1 cellular context compared by ENCODE assay signal in genomic region chr17:82098939-82099765, GRCh38.
A peak's percentile ranks its signal among the peaks of the same experiment; 100 is the strongest.
TF ChIP-seq lines count a peak whose summit lies in the region.

No MANE protein-coding gene starts in this region.

TF ChIP-seq in K562, 482 proteins besides CTCF, POLR2A, EP300 and RAD21 (continued from another document and continues in another):
- no peak for TF ChIP-seq THAP12 (CRISPR knock-in tag; IDR thresholded peaks at IDR 0.05)
- no peak for TF ChIP-seq E2F3 (CRISPR knock-in tag; IDR thresholded peaks at IDR 0.05)
- TF ChIP-seq HDAC1 (IDR thresholded peaks at IDR 0.05): peak in 1 of 2 experiments; percentile 68; a peak in 2 of 4 replicates
- TF ChIP-seq ZNF384 (IDR thresholded peaks at IDR 0.05; ENCODE audit: low read depth, low read length): no peak
- no peak for TF ChIP-seq PHF21A (IDR thresholded peaks at IDR 0.05; ENCODE audit: borderline replicate concordance, low read depth)
- peak; percentile 71 for TF ChIP-seq USF1 (CRISPR knock-in tag; IDR thresholded peaks at IDR 0.05)
- TF ChIP-seq HMGXB4 (CRISPR knock-in tag; IDR thresholded peaks at IDR 0.05): 0 out of 2 replicates have a peak, but pooled peaks have one; percentile 86
- TF ChIP-seq KLF1 (tag; IDR thresholded peaks at IDR 0.05): peak; percentile 18; the same call in 1 of the 2 replicates
- TF ChIP-seq CBFA2T2 (conservative IDR thresholded peaks at IDR 0.05): 0 out of 2 replicates have a peak, but pooled peaks have one; percentile 5
- TF ChIP-seq ZKSCAN8 (CRISPR knock-in tag; IDR thresholded peaks at IDR 0.05): 0 out of 2 replicates have a peak, but pooled peaks have one; percentile 54
- TF ChIP-seq ZBTB40 (IDR thresholded peaks at IDR 0.05): 0 out of 2 replicates have a peak, but pooled peaks have one; percentile 37
- peak; percentile 44; the same call in 1 of the 2 replicates for TF ChIP-seq ZBTB40 (CRISPR knock-in tag; IDR thresholded peaks at IDR 0.05)
- no peak for TF ChIP-seq ZNF175 (CRISPR knock-in tag; IDR thresholded peaks at IDR 0.05; ENCODE audit: low read depth)
- no peak for TF ChIP-seq BRF1 (IDR thresholded peaks at IDR 0.05; ENCODE audit: borderline replicate concordance, extremely low read depth, insufficient read length)
- TF ChIP-seq MED1 (CRISPR knock-in tag; IDR thresholded peaks at IDR 0.05; ENCODE audit: borderline replicate concordance): peak; percentile 65; the same call in 1 of the 2 replicates
- TF ChIP-seq HMG20A (CRISPR knock-in tag; conservative IDR thresholded peaks at IDR 0.05): no peak
- no peak for TF ChIP-seq HINFP (tag; conservative IDR thresholded peaks at IDR 0.05; ENCODE audit: low read depth)
- no peak for TF ChIP-seq PCBP2 (IDR thresholded peaks at IDR 0.05; ENCODE audit: low read depth, low read length, poor library complexity, severe bottlenecking)
- TF ChIP-seq GATAD2A (IDR thresholded peaks at IDR 0.05): peak; percentile 50; the same call in 1 of the 2 replicates
- peak; percentile 17 for TF ChIP-seq KDM5B (IDR thresholded peaks at IDR 0.05; ENCODE audit: insufficient replicate concordance, low read depth, low read length)
- 0 out of 2 replicates have a peak, but pooled peaks have one; percentile 11 for TF ChIP-seq ZNF57 (CRISPR knock-in tag; IDR thresholded peaks at IDR 0.05)
- TF ChIP-seq KLF6 (CRISPR knock-in tag; IDR thresholded peaks at IDR 0.05; ENCODE audit: borderline replicate concordance): peak; percentile 60; the same call in 1 of the 2 replicates
- peak in 1 of 2 experiments; percentile 14; a peak in 1 of 4 replicates for TF ChIP-seq FOXA3 (CRISPR knock-in tag; conservative IDR thresholded peaks at IDR 0.05 in 1 of 2, IDR thresholded peaks at IDR 0.05 in 1 of 2)
- no peak for TF ChIP-seq JUNB (CRISPR knock-in tag; conservative IDR thresholded peaks at IDR 0.05)
- TF ChIP-seq ZNF584 (CRISPR knock-in tag; IDR thresholded peaks at IDR 0.05; ENCODE audit: low read depth): peak; percentile 3; the same call in 1 of the 2 replicates
- TF ChIP-seq BACH1 (tag; IDR thresholded peaks at IDR 0.05): no peak
- TF ChIP-seq ZNF436 (CRISPR knock-in tag; IDR thresholded peaks at IDR 0.05): no peak
- TF ChIP-seq DEAF1 (CRISPR knock-in tag; IDR thresholded peaks at IDR 0.05): no peak
- peak; percentile 56 to 72; a peak in 3 of 4 replicates for TF ChIP-seq MAZ (CRISPR knock-in tag; conservative IDR thresholded peaks at IDR 0.05 in 1 of 2, IDR thresholded peaks at IDR 0.05 in 1 of 2)
- no peak for TF ChIP-seq NFIC (IDR thresholded peaks at IDR 0.05)
- no peak; the same call in none of the 2 replicates for TF ChIP-seq ZNF511 (CRISPR knock-in tag; IDR thresholded peaks at IDR 0.05)
- no peak for TF ChIP-seq ZNF75A (CRISPR knock-in tag; IDR thresholded peaks at IDR 0.05)
- TF ChIP-seq ZNF639 (CRISPR knock-in tag; conservative IDR thresholded peaks at IDR 0.05 in 1 of 2, IDR thresholded peaks at IDR 0.05 in 1 of 2): 0 out of 4 replicates have a peak, but pooled peaks of 1 of the 2 experiments have one; percentile 10
- TF ChIP-seq NCOA4 (IDR thresholded peaks at IDR 0.05; ENCODE audit: partially characterized antibody): no peak
- no peak for TF ChIP-seq ZNF778 (CRISPR knock-in tag; IDR thresholded peaks at IDR 0.05)
